ENCODE assay signal across 12 cellular contexts in genomic region chr1:29912413-29912812, GRCh38.
DNase-seq lines count a peak whose midpoint lies in the region; ATAC-seq and TF ChIP-seq lines count a peak whose summit lies in the region.
"Had no signal": no experiment of that assay in that cellular context is flagged by ENCODE, and none has a peak within 500 bp of the region (broad histone marks: within the 10 kb centered on the region; RNA-seq: fewer than 3 reads in every experiment).

No MANE protein-coding gene starts in this region.

- H3K36me3 ChIP-seq in WERI-Rb-1 = no peaks in the 10 kb centered on the region
- H3K36me3 ChIP-seq: HAP-1 had no signal

- H3K9me3 Mint-ChIP-seq in Calu3 (ENCODE audit: low read depth, unreplicated experiment) = no peaks in the 10 kb centered on the region
- H3K9me3 Mint-ChIP-seq: central memory CD8-positive, alpha-beta T cell; mesothelial cell of epicardium had no signal

- no peaks in the 10 kb centered on the region for H3K9me3 ChIP-seq in WERI-Rb-1 (ENCODE audit: severe bottlenecking)
- H3K9me3 ChIP-seq: HAP-1 had no signal

- CTCF ChIA-PET in Calu3 (lab: Charles Lee) = no interaction called here

- H3K27me3 Mint-ChIP-seq in Calu3 (ENCODE audit: unreplicated experiment) = peaks cover 60% of the 10 kb centered on the region

- H3K27ac Mint-ChIP-seq in Calu3 (ENCODE audit: unreplicated experiment) = no peak overlapping the region
- H3K27ac Mint-ChIP-seq: mesothelial cell of epicardium had no signal

- no peak overlapping the region for H3K27ac ChIP-seq in WERI-Rb-1

- H3K4me3 Mint-ChIP-seq in Calu3 (ENCODE audit: low read depth, unreplicated experiment) = no peak overlapping the region
- H3K4me3 Mint-ChIP-seq: central memory CD8-positive, alpha-beta T cell; mesothelial cell of epicardium had no signal

- H3K4me1 Mint-ChIP-seq in Calu3 (ENCODE audit: low read depth, unreplicated experiment) = no peaks in the 10 kb centered on the region
- H3K4me1 Mint-ChIP-seq: central memory CD8-positive, alpha-beta T cell; mesothelial cell of epicardium had no signal

- intact Hi-C loops in Calu3 (cut with micrococcal nuclease; ENCODE audit: unreplicated experiment) = loop anchor here (1.0 to 5.0 kb wide), 3 partner anchors 175 to 795 kb away; no protein-coding TSS in a partner anchor

- H3K4me3 ChIP-seq in WERI-Rb-1 (ENCODE audit: low read depth, low read length) = no peak overlapping the region
- H3K4me3 ChIP-seq: HAP-1 had no signal

- DNase-seq in Calu3 (peak; percentile 51), HT1080 (ENCODE audit: low read depth) (peak; percentile 33), WERI-Rb-1 (no peak), kidney glomerular epithelial cell (lab: John Stamatoyannopoulos, UW) (peak; percentile 16), NCI-H2107 (lab: John Stamatoyannopoulos, UW) (no peak), medulla oblongata (ENCODE audit: extremely low spot score) (no peak)
- DNase-seq: NCI-H187 treated with DMSO at 0.1 percent for 48 hours had no signal

- H3K36me3 Mint-ChIP-seq in Calu3 (ENCODE audit: insufficient read depth, unreplicated experiment) = no peaks in the 10 kb centered on the region
- H3K36me3 Mint-ChIP-seq: mesothelial cell of epicardium had no signal

- no peaks in the 10 kb centered on the region for H3K27me3 ChIP-seq in WERI-Rb-1 (ENCODE audit: insufficient read depth, low read depth, severe bottlenecking)

- BruUV-seq in Calu3 (replicated peaks; lab: Mats Ljungman, UMichigan) = no TSS peak

- TF ChIP-seq CTCF in Calu3 (IDR thresholded peaks at IDR 0.05; ENCODE audit: unreplicated experiment) (peak; percentile 29), WERI-Rb-1 (IDR thresholded peaks at IDR 0.05; ENCODE audit: low read depth, low read length) (peak; percentile 54)

- ATAC-seq in HG02840 (IDR thresholded peaks at IDR 0.05; ENCODE audit: low FRiP score, unreplicated experiment) (no peak), HG03521 (IDR thresholded peaks at IDR 0.05; ENCODE audit: unreplicated experiment) (no peak)

Comparison
In these comparisons a context has a peak if more than half of its experiments do, and no peak if none do; other contexts are left out.
1. DNase-seq: peak in Calu3 (single experiment), HT1080 (single experiment) and kidney glomerular epithelial cell (single experiment); none in WERI-Rb-1 (single experiment), NCI-H2107 (single experiment) and medulla oblongata (single experiment).